In the genomic region with DNA sequence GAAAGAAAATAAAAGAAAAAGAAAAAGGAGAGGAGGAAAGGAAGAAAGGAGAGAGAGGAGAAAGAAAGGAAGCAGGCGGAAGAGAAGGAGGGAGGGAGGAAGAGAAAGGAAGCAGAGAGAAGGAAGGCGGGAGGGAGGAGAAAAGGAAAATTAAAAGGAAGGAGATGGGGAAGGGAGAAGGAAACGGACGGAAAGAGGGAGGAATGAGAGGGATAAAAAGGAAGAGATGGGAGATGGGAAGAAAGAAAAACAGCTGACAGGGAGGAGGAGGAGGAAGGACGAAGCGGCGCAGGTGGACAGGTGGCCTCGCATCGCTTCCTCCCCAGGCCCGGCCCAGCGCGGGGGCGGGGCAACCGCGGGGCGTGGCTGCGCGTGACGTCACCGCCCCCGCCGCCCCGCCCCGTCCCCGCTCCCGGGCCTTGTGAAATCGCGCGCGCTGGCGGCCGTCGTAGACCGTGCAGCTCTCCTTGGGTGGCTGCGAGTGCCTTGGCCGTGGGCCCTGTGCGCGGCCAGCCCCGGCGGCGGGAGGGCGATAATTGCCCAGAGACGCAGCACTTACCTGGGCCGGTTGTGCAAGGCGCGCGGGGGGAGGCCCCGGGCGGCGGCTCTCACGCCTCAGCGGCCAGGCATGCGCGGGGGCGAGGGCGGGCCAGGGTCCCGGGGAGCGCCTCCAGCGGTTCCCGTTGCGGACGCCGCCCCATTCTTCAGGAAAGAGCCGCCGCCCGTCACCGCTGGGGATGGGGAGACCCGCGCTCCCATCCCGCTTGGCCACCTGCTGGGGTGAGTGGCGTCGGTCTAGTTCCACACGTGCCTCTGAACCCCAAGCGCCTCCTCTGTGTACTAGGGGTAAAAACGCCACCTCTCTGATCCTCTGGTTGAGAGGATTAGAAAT, we compare ENCODE assay signal across 8 cellular contexts. TPM values are rescaled to one million over a fixed set of nuclear protein-coding genes. Genes with fewer than 3 reads are reported as not detected.
DNase-seq lines count a peak whose midpoint lies in the region; ATAC-seq and TF ChIP-seq lines count a peak whose summit lies in the region.

No MANE protein-coding gene starts in this region.

- CTCF ChIA-PET in MCF 10A (lab: Yijun Ruan, JAX): interaction anchor here (0.6 to 1.0 kb wide), 3 partner anchors 15 to 238 kb away, joined by 3 read pairs; no protein-coding TSS in a partner anchor

- peaks cover 42% of the 10 kb centered on the region for H3K27me3 ChIP-seq in smooth muscle cell (ENCODE audit: low read depth)

- H3F3A ChIP-seq in smooth muscle cell (ENCODE audit: low read depth): no peaks in the 10 kb centered on the region

- intact Hi-C loops in MCF 10A (cut with micrococcal nuclease): loop anchor here (2.0 to 5.0 kb wide), 3 partner anchors 37 to 91 kb away; no protein-coding TSS in a partner anchor

- DNase-seq in GM12864 (ENCODE audit: low read depth): peak; percentile 2
- DNase-seq in NCI-H1694 (lab: John Stamatoyannopoulos, UW): peak; percentile 12
- peak; percentile 44 for DNase-seq in UCSD-AML1 (lab: John Stamatoyannopoulos, UW; ENCODE audit: unreplicated experiment)
- DNase-seq in MCF 10A (ENCODE audit: unreplicated experiment): peak; percentile 79
- DNase-seq in iPS-NIHi7 (ENCODE audit: extremely low spot score): peak; percentile 93
- no peak for DNase-seq in smooth muscle cell (lab: John Stamatoyannopoulos, UW; ENCODE audit: unreplicated experiment)
- no peak for DNase-seq in GDM1 (lab: John Stamatoyannopoulos, UW)

- ATAC-seq in HG02610 (IDR thresholded peaks at IDR 0.05; ENCODE audit: unreplicated experiment): peak; percentile 85

- TF ChIP-seq CTCF in GM12864 (IDR thresholded peaks at IDR 0.05; ENCODE audit: low read depth, low read length, missing control alignments) (peak; percentile 4), MCF 10A (IDR thresholded peaks at IDR 0.05; ENCODE audit: unreplicated experiment) (no peak), smooth muscle cell (IDR thresholded peaks at IDR 0.05; ENCODE audit: borderline replicate concordance, insufficient read depth, poor library complexity, severe bottlenecking) (no peak)

- no TSS peak for BruUV-seq in MCF 10A (replicated peaks; lab: Mats Ljungman, UMichigan)

- H3K4me1 Mint-ChIP-seq in MCF 10A (ENCODE audit: insufficient read depth, unreplicated experiment): peaks cover 34% of the 10 kb centered on the region

- no peaks in the 10 kb centered on the region for H3K36me3 ChIP-seq in smooth muscle cell (ENCODE audit: low read depth)

- H3K4me1 ChIP-seq in smooth muscle cell (ENCODE audit: low read depth): peaks cover 6% of the 10 kb centered on the region

- no peaks in the 10 kb centered on the region for H3K9me3 ChIP-seq in smooth muscle cell (replicated peaks; ENCODE audit: low read depth)

- peak overlapping the region; percentile 95 for H3K4me2 ChIP-seq in smooth muscle cell

- H4K20me1 ChIP-seq in smooth muscle cell (ENCODE audit: low read depth): no peaks in the 10 kb centered on the region

- no peak overlapping the region for H3K9ac ChIP-seq in smooth muscle cell (ENCODE audit: low read depth)

- no peaks in the 10 kb centered on the region for H3K27me3 Mint-ChIP-seq in MCF 10A (ENCODE audit: insufficient read depth, unreplicated experiment)

- H3K27ac Mint-ChIP-seq in MCF 10A (ENCODE audit: low read depth, unreplicated experiment): peak overlapping the region; percentile 92

- no peaks in the 10 kb centered on the region for H3K9me3 Mint-ChIP-seq in MCF 10A (ENCODE audit: unreplicated experiment)

- no peaks in the 10 kb centered on the region for H3K79me2 ChIP-seq in smooth muscle cell (ENCODE audit: low read depth)

- H3K36me3 Mint-ChIP-seq in MCF 10A (ENCODE audit: insufficient read depth, unreplicated experiment): peaks cover 18% of the 10 kb centered on the region

- H3K4me3 ChIP-seq in GM12864 (ENCODE audit: low read depth, low read length): peak overlapping the region; percentile 44
- peak overlapping the region; percentile 59 for H3K4me3 ChIP-seq in smooth muscle cell

- POLR2A ChIA-PET in MCF 10A (lab: Yijun Ruan, JAX): interaction anchor here (0.6 to 1.5 kb wide), 7 partner anchors 14 to 119 kb away, joined by 3 to 8 read pairs (median 4); partner anchors contain the start of gene TRMO

- H3K4me3 Mint-ChIP-seq in MCF 10A (ENCODE audit: unreplicated experiment): peak overlapping the region; percentile 79

- peak overlapping the region; percentile 85 for H2AFZ ChIP-seq in smooth muscle cell (ENCODE audit: low read depth)

- WGBS in smooth muscle cell (ENCODE audit: low lambda C conversion rate): 6% methylated on average over 23 of the region's 75 CpGs

- H3K27ac ChIP-seq in smooth muscle cell (ENCODE audit: low read depth): peak overlapping the region; percentile 61

RNA-seq across cellular contexts. Expression of gene FOXE1, which starts 49.6 kb away (rescaled TPM):
- total RNA-seq in MCF 10A (2022) (not detected in 2 replicates), smooth muscle cell (not detected in 2 replicates)
- polyA plus RNA-seq in smooth muscle cell: not detected in 2 replicates

Comparison
In these comparisons a context has a peak if more than half of its experiments do, and no peak if none do; other contexts are left out.
1. DNase-seq: peak in GM12864 (single experiment), NCI-H1694 (single experiment), UCSD-AML1 (single experiment), MCF 10A (single experiment) and iPS-NIHi7 (single experiment); none in smooth muscle cell (single experiment) and GDM1 (single experiment).